1 cellular context compared by ENCODE assay signal in genomic region chr1:45331436-45332345, GRCh38.
TF ChIP-seq lines count a peak whose summit lies in the region.

No MANE protein-coding gene starts in this region.

TF ChIP-seq in K562, 482 proteins besides CTCF, POLR2A, EP300 and RAD21:
- TF ChIP-seq FOXM1 (IDR thresholded peaks at IDR 0.05; ENCODE audit: low read depth) (no peak), FOXM1 (CRISPR knock-in tag; IDR thresholded peaks at IDR 0.05; ENCODE audit: low read depth) (no peak), ATF7 (IDR thresholded peaks at IDR 0.05) (no peak), BDP1 (IDR thresholded peaks at IDR 0.05; ENCODE audit: insufficient read depth, insufficient read length) (no peak), POLR2G (IDR thresholded peaks at IDR 0.05; ENCODE audit: low read depth, low read length) (0 out of 2 replicates have a peak, but pooled peaks have one; percentile 9), GABPA (tag; conservative IDR thresholded peaks at IDR 0.05; ENCODE audit: low read depth) (no peak), CEBPB (tag; IDR thresholded peaks at IDR 0.05) (no peak)
TF ChIP-seq in K562: peak in this region for 1.
